ENCODE assay signal across 8 cellular contexts in genomic region chr14:39114073-39114838, GRCh38. TPM values are rescaled to one million over a fixed set of nuclear protein-coding genes. Genes with fewer than 3 reads are reported as not detected.
DNase-seq lines count a peak whose midpoint lies in the region; ATAC-seq and TF ChIP-seq lines count a peak whose summit lies in the region.

Gene GEMIN2 (plus strand): TSS chr14:39114323. CDS start chr14:39114339, 16 bp downstream.

- peak within 1 kb of the TSS; percentile 93 for H3K4me3 Mint-ChIP-seq in GM23338
- peak within 1 kb of the TSS; percentile 89 to 99 (median 97) for H3K4me3 Mint-ChIP-seq in naive thymus-derived CD4-positive, alpha-beta T cell
- H3K4me3 Mint-ChIP-seq in stimulated activated naive B cell treated with anti-CD40 and anti-IgM and Interleukin-4, amounts not matched to agents 10 μg/mL and 1 μg/mL and 100 μg/mL, for 72 hours = peak within 1 kb of the TSS; percentile 96 to 99

- H3K4me1 ChIP-seq in DOHH2 (ENCODE audit: control insufficient read depth, low read length) = peaks cover 45% of the 10 kb centered on the region
- peaks cover 3% of the 10 kb centered on the region; the same call in 1 of the 2 replicates for H3K4me1 ChIP-seq in GM23338 (ENCODE audit: insufficient read depth)
- H3K4me1 ChIP-seq in fibroblast of lung (ENCODE audit: control insufficient read depth, extremely low read depth, insufficient read depth, low read length) = peaks cover 2% of the 10 kb centered on the region
- peaks cover 12 to 13% of the 10 kb centered on the region in 2 donors for H3K4me1 ChIP-seq in naive thymus-derived CD4-positive, alpha-beta T cell (ENCODE audit: control insufficient read depth in 2 of 2, insufficient read depth in 2 of 2, low read length in 2 of 2)

- peaks cover 12% of the 10 kb centered on the region for H3K27me3 Mint-ChIP-seq in GM23338 (ENCODE audit: insufficient read depth, low read depth, poor library complexity)
- peaks cover 0 to 3% (median 0%) of the 10 kb centered on the region in 5 donors for H3K27me3 Mint-ChIP-seq in naive thymus-derived CD4-positive, alpha-beta T cell
- no peaks in the 10 kb centered on the region for H3K27me3 Mint-ChIP-seq in stimulated activated naive B cell treated with anti-CD40 and anti-IgM and Interleukin-4, amounts not matched to agents 10 μg/mL and 1 μg/mL and 100 μg/mL, for 72 hours

- H3K9ac ChIP-seq in fibroblast of lung (ENCODE audit: insufficient read depth, low read length) = peak within 1 kb of the TSS; percentile 67

- CTCF ChIA-PET in naive thymus-derived CD4-positive, alpha-beta T cell (lab: Charles Lee) = interaction anchor here (0.6 to 1.2 kb wide), 7 partner anchors 8 to 226 kb away, joined by 3 to 6 read pairs (median 3); no protein-coding TSS in a partner anchor

- no peak for TF ChIP-seq CTCF in DOHH2 (IDR thresholded peaks at IDR 0.05; ENCODE audit: low read depth, low read length, poor library complexity, severe bottlenecking)
- no peak for TF ChIP-seq CTCF in GM23338 (conservative IDR thresholded peaks at IDR 0.05; ENCODE audit: low read depth in 2 of 2)
- no peak for TF ChIP-seq CTCF in fibroblast of lung (conservative IDR thresholded peaks at IDR 0.05 in 1 of 2, IDR thresholded peaks at IDR 0.05 in 1 of 2; ENCODE audit: low read depth in 1 of 2, low read length in 2 of 2)

- no peaks in the 10 kb centered on the region for H4K20me1 ChIP-seq in DOHH2 (ENCODE audit: control insufficient read depth, insufficient read depth, low read depth, low read length)
- H4K20me1 ChIP-seq in GM23338 (replicated peaks; ENCODE audit: insufficient read depth) = peaks cover 3% of the 10 kb centered on the region; the same call in 1 of the 2 replicates
- H4K20me1 ChIP-seq in fibroblast of lung (ENCODE audit: control insufficient read depth, extremely low read depth, insufficient read depth, low read length) = no peaks in the 10 kb centered on the region

- POLR2A ChIA-PET in naive thymus-derived CD4-positive, alpha-beta T cell (lab: Charles Lee) = interaction anchor here (0.6 to 5.2 kb wide), 9 partner anchors 10 to 318 kb away, joined by 3 to 54 read pairs (median 12); partner anchors contain the start of genes FBXO33, PNN, SEC23A and TRAPPC6B

- H3K27me3 ChIP-seq in DOHH2 (ENCODE audit: control insufficient read depth, low read length) = no peaks in the 10 kb centered on the region
- H3K27me3 ChIP-seq in GM23338 (ENCODE audit: insufficient read depth) = no peaks in the 10 kb centered on the region
- H3K27me3 ChIP-seq in fibroblast of lung (ENCODE audit: control insufficient read depth, insufficient read depth, low read length) = no peaks in the 10 kb centered on the region
- H3K27me3 ChIP-seq in naive thymus-derived CD4-positive, alpha-beta T cell (ENCODE audit: control insufficient read depth in 2 of 2, insufficient read depth in 2 of 2, low read length in 2 of 2) = no peaks in the 10 kb centered on the region

- H3K4me3 ChIP-seq in DOHH2 (ENCODE audit: low read length) = peak within 1 kb of the TSS; percentile 99
- H3K4me3 ChIP-seq in GM23338 = peak within 1 kb of the TSS; percentile 71
- peak within 1 kb of the TSS; percentile 82 to 86 (median 85) for H3K4me3 ChIP-seq in fibroblast of lung (replicated peaks in 1 of 4; ENCODE audit: control extremely low read depth in 1 of 4, insufficient read depth in 1 of 4, low read depth in 3 of 4, low read length in 4 of 4)
- peak within 1 kb of the TSS; percentile 68 for H3K4me3 ChIP-seq in naive thymus-derived CD4-positive, alpha-beta T cell (ENCODE audit: low read length)

- H3F3A ChIP-seq in DOHH2 (ENCODE audit: control insufficient read depth, insufficient read depth) (peaks cover 18% of the 10 kb centered on the region), GM23338 (replicated peaks; ENCODE audit: low read depth) (no peaks in the 10 kb centered on the region)

- H3K4me2 ChIP-seq in DOHH2 (ENCODE audit: low read length) = peak within 1 kb of the TSS; percentile 78
- peak within 1 kb of the TSS; percentile 81 for H3K4me2 ChIP-seq in GM23338
- peak within 1 kb of the TSS; percentile 93 for H3K4me2 ChIP-seq in fibroblast of lung (ENCODE audit: extremely low read depth, insufficient read depth, low read length)

- H3K79me2 ChIP-seq in DOHH2 (ENCODE audit: control insufficient read depth, low read length) (peaks cover 33% of the 10 kb centered on the region), GM23338 (replicated peaks; ENCODE audit: insufficient read depth) (peaks cover 14% of the 10 kb centered on the region), fibroblast of lung (ENCODE audit: control insufficient read depth, insufficient read depth, low read length) (peaks cover 7% of the 10 kb centered on the region)

- H3K27ac ChIP-seq in DOHH2 (ENCODE audit: low read depth, low read length) (peak within 1 kb of the TSS; percentile 77), GM23338 (ENCODE audit: low read depth) (no peak within 1 kb of the TSS), fibroblast of lung (ENCODE audit: insufficient read depth, low read length) (peak within 1 kb of the TSS; percentile 55)
- H3K27ac ChIP-seq in naive thymus-derived CD4-positive, alpha-beta T cell (ENCODE audit: low read depth, low read length) = peak within 1 kb of the TSS; percentile 80

- peak within 1 kb of the TSS; percentile 94 for H3K27ac Mint-ChIP-seq in GM23338
- peak within 1 kb of the TSS; percentile 81 to 98 (median 94) for H3K27ac Mint-ChIP-seq in naive thymus-derived CD4-positive, alpha-beta T cell
- H3K27ac Mint-ChIP-seq in stimulated activated naive B cell treated with anti-CD40 and anti-IgM and Interleukin-4, amounts not matched to agents 10 μg/mL and 1 μg/mL and 100 μg/mL, for 72 hours = peak within 1 kb of the TSS; percentile 94

- H2AFZ ChIP-seq in GM23338 = peak within 1 kb of the TSS; percentile 43; the same call in 1 of the 2 replicates
- peak within 1 kb of the TSS; percentile 94 for H2AFZ ChIP-seq in fibroblast of lung (ENCODE audit: low read length)

- no peaks in the 10 kb centered on the region for H3K9me3 Mint-ChIP-seq in GM23338
- no peaks in the 10 kb centered on the region for H3K9me3 Mint-ChIP-seq in naive thymus-derived CD4-positive, alpha-beta T cell
- no peaks in the 10 kb centered on the region for H3K9me3 Mint-ChIP-seq in stimulated activated naive B cell treated with anti-CD40 and anti-IgM and Interleukin-4, amounts not matched to agents 10 μg/mL and 1 μg/mL and 100 μg/mL, for 72 hours

- intact Hi-C loops in naive thymus-derived CD4-positive, alpha-beta T cell (cut with micrococcal nuclease) = loop anchor here (1.0 kb wide), 6 partner anchors 11 to 318 kb away; partner anchors contain the start of genes FBXO33 (in 2 of the 2), PNN (in 2 of the 2), SEC23A (in 2 of the 2) and TRAPPC6B (in 2 of the 2)

- H3K36me3 Mint-ChIP-seq in GM23338 (ENCODE audit: low read depth) = peaks cover 25% of the 10 kb centered on the region; the same call in 2 of the 3 replicates
- H3K36me3 Mint-ChIP-seq in naive thymus-derived CD4-positive, alpha-beta T cell = peaks cover 0 to 6% (median 2%) of the 10 kb centered on the region in 5 donors
- H3K36me3 Mint-ChIP-seq in stimulated activated naive B cell treated with anti-CD40 and anti-IgM and Interleukin-4, amounts not matched to agents 10 μg/mL and 1 μg/mL and 100 μg/mL, for 72 hours = peaks cover 0 to 4% of the 10 kb centered on the region in 2 donors

- ATAC-seq in GM23338 = peak; percentile 96
- ATAC-seq in naive thymus-derived CD4-positive, alpha-beta T cell = peak; percentile 99
- ATAC-seq in stimulated activated naive B cell treated with anti-CD40 and anti-IgM and Interleukin-4, amounts not matched to agents 10 μg/mL and 1 μg/mL and 100 μg/mL, for 72 hours (replicated peaks) = peak; percentile 99

- H3K9me2 ChIP-seq in DOHH2 (replicated peaks; ENCODE audit: control insufficient read depth, low read length) = no peaks in the 10 kb centered on the region
- no peaks in the 10 kb centered on the region for H3K9me2 ChIP-seq in GM23338 (ENCODE audit: insufficient read depth)

- DNase-seq in GM23338 (ENCODE audit: low spot score) = peak; percentile 95
- peak; percentile 94 for DNase-seq in LHCN-M2 (ENCODE audit: low read depth)
- DNase-seq in RPMI8226 = peak; percentile 94
- DNase-seq in activated T-helper 1 cell treated with anti-CD3 and anti-CD28 coated beads, Interleukin-2, amount 50 U/mL, for 16 hours (ENCODE audit: low read depth in 1 of 2, low spot score in 1 of 2) = peak; percentile 86 to 88
- DNase-seq in fibroblast of lung (ENCODE audit: low read depth in 2 of 2) = peak; percentile 89 to 94
- peak; percentile 88 to 95 (median 92) for DNase-seq in naive thymus-derived CD4-positive, alpha-beta T cell
- peak; percentile 93 for DNase-seq in stimulated activated naive B cell treated with anti-CD40 and anti-IgM and Interleukin-4, amounts not matched to agents 10 μg/mL and 1 μg/mL and 100 μg/mL, for 72 hours

- H3K4me1 Mint-ChIP-seq in GM23338 = peaks cover 7% of the 10 kb centered on the region; the same call in 2 of the 3 replicates
- peaks cover 10 to 36% (median 24%) of the 10 kb centered on the region in 7 donors for H3K4me1 Mint-ChIP-seq in naive thymus-derived CD4-positive, alpha-beta T cell
- H3K4me1 Mint-ChIP-seq in stimulated activated naive B cell treated with anti-CD40 and anti-IgM and Interleukin-4, amounts not matched to agents 10 μg/mL and 1 μg/mL and 100 μg/mL, for 72 hours = peaks cover 8 to 14% of the 10 kb centered on the region in 2 donors

- no peaks in the 10 kb centered on the region for H3K9me3 ChIP-seq in DOHH2 (ENCODE audit: control insufficient read depth, insufficient read depth, low read length)
- H3K9me3 ChIP-seq in fibroblast of lung (ENCODE audit: control insufficient read depth, insufficient read depth, low read depth, low read length) = no peaks in the 10 kb centered on the region
- no peaks in the 10 kb centered on the region for H3K9me3 ChIP-seq in naive thymus-derived CD4-positive, alpha-beta T cell (ENCODE audit: control insufficient read depth in 2 of 3, low read length in 3 of 3)

- H3K36me3 ChIP-seq in DOHH2 (ENCODE audit: control insufficient read depth, low read length) (peaks cover 41% of the 10 kb centered on the region), GM23338 (ENCODE audit: insufficient read depth) (peaks cover 13% of the 10 kb centered on the region; the same call in 1 of the 2 replicates), fibroblast of lung (ENCODE audit: control insufficient read depth, insufficient read depth, low read length) (no peaks in the 10 kb centered on the region)
- H3K36me3 ChIP-seq in naive thymus-derived CD4-positive, alpha-beta T cell (ENCODE audit: control insufficient read depth in 2 of 3, insufficient read depth in 3 of 3, low read length in 3 of 3) = peaks cover 0 to 11% (median 0%) of the 10 kb centered on the region in 3 experiments

RNA-seq across cellular contexts. Expression of gene GEMIN2, which starts in this region (rescaled TPM):
- total RNA-seq in GM23338 (2014; rRNA removed; shearing (Covaris generic)) = 47.8 and 61.6 TPM in 2 replicates
- polyA plus RNA-seq in GM23338 (2016; fragmentation: Nextera tagmentation; extraction: Ambion mirVana) = 28.9 and 37.0 TPM in 2 replicates
- 26.6 and 33.6 TPM in 2 replicates for total RNA-seq in LHCN-M2 (2014; rRNA removed)
- 6.5 TPM for polyA plus RNA-seq in LHCN-M2 (2012)
- total RNA-seq in fibroblast of lung = 16.5 and 27.0 TPM in 2 replicates
- polyA plus RNA-seq in fibroblast of lung = 14.3 and 17.3 TPM in 2 replicates
- polyA plus RNA-seq in fibroblast of lung (2012) = 6.0 and 6.8 TPM in 2 replicates
- 0.78 TPM in 1 of 2 replicates, not detected in the other for polyA minus RNA-seq in fibroblast of lung (ENCODE audit: low replicate concordance)
- total RNA-seq in naive thymus-derived CD4-positive, alpha-beta T cell = 10 to 100 TPM in 4 of 5 experiments, 1 to 10 TPM in 1; 7.2 to 20.9 (median 18.6) TPM
- 10 to 100 TPM; 16.1 to 18.4 TPM for polyA plus RNA-seq in naive thymus-derived CD4-positive, alpha-beta T cell
